ENCODE assay signal across 14 cellular contexts in genomic region chr4:39255266-39255665, GRCh38.
DNase-seq lines count a peak whose midpoint lies in the region; ATAC-seq, FAIRE-seq and TF ChIP-seq lines count a peak whose summit lies in the region.
"Had no signal": no experiment of that assay in that cellular context is flagged by ENCODE, and none has a peak within 500 bp of the region (broad histone marks: within the 10 kb centered on the region; RNA-seq: fewer than 3 reads in every experiment).

No MANE protein-coding gene starts in this region.

- no peak for ATAC-seq in upper lobe of left lung (ENCODE audit: low FRiP score in 2 of 2)
- no peak for ATAC-seq in HG02852 (IDR thresholded peaks at IDR 0.05; ENCODE audit: unreplicated experiment)
- ATAC-seq: stimulated activated naive B cell treated with anti-CD40 and anti-IgM and Interleukin-4, amounts not matched to agents 10 μg/mL and 1 μg/mL and 100 μg/mL, for 72 hours had no signal

- H3K4me3 ChIP-seq in A673 (ENCODE audit: low read depth, low read length, poor library complexity, severe bottlenecking) (no peak overlapping the region), HFF-Myc (replicated peaks; ENCODE audit: low read depth, low read length) (no peak overlapping the region), upper lobe of left lung (no peak overlapping the region)
- H3K4me3 ChIP-seq: lung had no signal

- no peaks in the 10 kb centered on the region for H3K4me1 ChIP-seq in A673 (ENCODE audit: insufficient read depth, low read length, poor library complexity, severe bottlenecking)
- no peaks in the 10 kb centered on the region for H3K4me1 ChIP-seq in upper lobe of left lung

- WGBS in upper lobe of left lung, 2 donors = 43 to 50% methylated on average over 2 of the region's 2 CpGs

- H3K9me3 ChIP-seq in A673 (ENCODE audit: low read depth, low read length, poor library complexity, severe bottlenecking) = no peaks in the 10 kb centered on the region
- H3K9me3 ChIP-seq in upper lobe of left lung = no peaks in the 10 kb centered on the region

- DNase-seq in A673 (ENCODE audit: low spot score) = peak; percentile 30
- peak; percentile 11 for DNase-seq in HFF-Myc (ENCODE audit: extremely low read depth, low read depth)
- peak; percentile 23 for DNase-seq in hepatic stellate cell (ENCODE audit: low spot score)
- no peak for DNase-seq in stimulated activated CD4-positive, alpha-beta T cell treated with anti-CD3 and anti-CD28 coated beads, Interleukin-2, amount 100 ng/mL, for 24 hours
- no peak for DNase-seq in upper lobe of left lung
- no peak for DNase-seq in NCI-H2107 treated with DMSO at 0.1 percent for 48 hours (lab: John Stamatoyannopoulos, UW; ENCODE audit: unreplicated experiment)
- DNase-seq: C1 segment of cervical spinal cord; NCI-H1092 treated with DMSO at 0.1 percent for 48 hours; small intestine; stimulated activated naive B cell treated with anti-CD40 and anti-IgM and Interleukin-4, amounts not matched to agents 10 μg/mL and 1 μg/mL and 100 μg/mL, for 72 hours had no signal

- H3K27ac ChIP-seq in A673 (ENCODE audit: low read depth, low read length, poor library complexity, severe bottlenecking) = no peak overlapping the region
- peak overlapping the region in 1 of 4 donors; percentile 39 for H3K27ac ChIP-seq in upper lobe of left lung

- CTCF ChIA-PET in A673 (lab: Charles Lee) = no interaction called here

- H3K27me3 ChIP-seq in A673 (replicated peaks; ENCODE audit: insufficient read depth, low read depth, low read length, poor library complexity) (no peaks in the 10 kb centered on the region), upper lobe of left lung (no peaks in the 10 kb centered on the region)

- H3K36me3 ChIP-seq in A673 (ENCODE audit: insufficient read depth, low read length, poor library complexity, severe bottlenecking) (no peaks in the 10 kb centered on the region), upper lobe of left lung (peaks cover 0 to 23% (median 3%) of the 10 kb centered on the region in 4 donors)

- intact Hi-C loops in A673 (cut with micrococcal nuclease; ENCODE audit: unreplicated experiment) = no loop called here

- POLR2A ChIA-PET in A673 (lab: Charles Lee; ENCODE audit: low non-redundant PET) = no interaction called here

- BruUV-seq in A673 (replicated peaks; lab: Mats Ljungman, UMichigan) = no TSS peak

- no peak for TF ChIP-seq POLR2A in upper lobe of left lung (IDR thresholded peaks at IDR 0.05)

- TF ChIP-seq EP300 in upper lobe of left lung (IDR thresholded peaks at IDR 0.05) = no peak

- peak; percentile 80 for FAIRE-seq in TTC549 (lab: Jason Lieb, UNC)
- FAIRE-seq: endometrium, small intestine had no signal

- TF ChIP-seq CTCF in A673 (conservative IDR thresholded peaks at IDR 0.05; ENCODE audit: low read depth, low read length) (peak; percentile 40), HFF-Myc (IDR thresholded peaks at IDR 0.05; ENCODE audit: low read depth, low read length, missing control alignments) (peak; percentile 14), upper lobe of left lung (IDR thresholded peaks at IDR 0.05) (no peak)

Comparison
In these comparisons a context has a peak if more than half of its experiments do, and no peak if none do; other contexts are left out.
1. DNase-seq: peak in A673 (single experiment), HFF-Myc (single experiment) and hepatic stellate cell (single experiment); none in stimulated activated CD4-positive, alpha-beta T cell treated with anti-CD3 and anti-CD28 coated beads, Interleukin-2, amount 100 ng/mL, for 24 hours (0 of 2), upper lobe of left lung (0 of 2) and NCI-H2107 treated with DMSO at 0.1 percent for 48 hours (single experiment).
2. CTCF ChIP-seq: peak in A673 (single experiment) and HFF-Myc (single experiment); none in upper lobe of left lung (0 of 6).